In the genomic region with DNA sequence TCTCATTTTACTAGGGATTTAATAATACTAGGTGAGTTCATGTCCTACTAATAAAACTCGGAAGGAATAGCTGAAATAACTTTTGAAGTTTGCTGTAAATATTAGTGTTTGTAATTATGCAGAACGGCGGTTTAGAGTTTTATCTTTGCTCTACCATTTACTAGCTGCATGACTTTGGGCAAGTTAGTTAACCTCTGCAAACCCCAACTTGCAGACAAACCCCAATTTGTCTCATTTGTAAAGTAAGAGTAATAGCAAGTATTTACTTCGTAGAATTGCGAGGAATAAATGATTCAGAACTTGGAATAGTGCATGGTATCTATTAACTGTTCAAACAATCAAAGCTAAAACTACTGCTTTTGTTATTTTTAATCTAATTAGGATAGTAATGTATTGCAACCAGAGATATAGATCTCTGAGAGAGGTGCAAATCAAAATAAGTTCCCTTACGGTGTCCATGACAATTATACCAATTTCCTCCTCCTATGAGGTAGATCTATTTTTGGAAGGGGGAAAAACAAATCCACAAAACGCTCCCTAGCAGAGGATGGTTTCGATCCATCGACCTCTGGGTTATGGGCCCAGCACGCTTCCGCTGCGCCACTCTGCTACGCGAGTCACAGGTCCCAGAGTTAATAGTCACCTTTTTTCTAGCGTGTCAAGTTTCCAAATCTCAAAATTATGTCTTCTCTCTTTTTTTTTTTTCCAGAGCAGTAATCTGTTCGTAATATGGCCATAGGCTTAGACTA, we compare ENCODE assay signal across 8 cellular contexts. TPM values are rescaled to one million over a fixed set of nuclear protein-coding genes. Genes with fewer than 3 reads are reported as not detected.
DNase-seq lines count a peak whose midpoint lies in the region; ATAC-seq and TF ChIP-seq lines count a peak whose summit lies in the region.

No MANE protein-coding gene starts in this region.

- TF ChIP-seq POLR2A in thyroid gland (IDR thresholded peaks at IDR 0.05): no peak

- peaks cover 4% of the 10 kb centered on the region for H3K36me3 Mint-ChIP-seq in activated CD8-positive, alpha-beta T cell treated with anti-CD3 and anti-CD28 coated beads for 36 hours (ENCODE audit: low read depth)

- peaks cover 19% of the 10 kb centered on the region for H3K27me3 Mint-ChIP-seq in activated CD8-positive, alpha-beta T cell treated with anti-CD3 and anti-CD28 coated beads for 36 hours

- 29% methylated on average over 16 of the region's 16 CpGs for WGBS in right cardiac atrium
- 35 to 37% methylated on average over 16 of the region's 16 CpGs for WGBS in thyroid gland, 2 donors

- H3K4me1 ChIP-seq in right cardiac atrium (ENCODE audit: control insufficient read depth, insufficient read depth, low read length): no peaks in the 10 kb centered on the region
- H3K4me1 ChIP-seq in thyroid gland: no peaks in the 10 kb centered on the region

- peak overlapping the region; percentile 87 for H3K27ac Mint-ChIP-seq in activated CD8-positive, alpha-beta T cell treated with anti-CD3 and anti-CD28 coated beads for 36 hours

- H3K9me3 Mint-ChIP-seq in activated CD8-positive, alpha-beta T cell treated with anti-CD3 and anti-CD28 coated beads for 36 hours: no peaks in the 10 kb centered on the region

- H3K4me1 Mint-ChIP-seq in activated CD8-positive, alpha-beta T cell treated with anti-CD3 and anti-CD28 coated beads for 36 hours (ENCODE audit: low read depth): peaks cover 38% of the 10 kb centered on the region

- DNase-seq in Right ventricle myocardium superior: no peak
- no peak for DNase-seq in right cardiac atrium
- peak; percentile 29 for DNase-seq in NCI-H526 treated with DMSO at 0.1 percent for 48 hours (lab: John Stamatoyannopoulos, UW)
- DNase-seq in activated CD8-positive, alpha-beta T cell treated with anti-CD3 and anti-CD28 coated beads for 36 hours: peak; percentile 71
- DNase-seq in fibroblast of villous mesenchyme (ENCODE audit: low read depth): peak; percentile 51
- DNase-seq in stimulated activated CD4-positive, alpha-beta T cell treated with anti-CD3 and anti-CD28 coated beads, Interleukin-4, amount 100 ng/mL, for 24 hours: peak; percentile 69
- no peak for DNase-seq in thyroid gland

- H3K36me3 ChIP-seq in thyroid gland: no peaks in the 10 kb centered on the region

- intact Hi-C loops in Right ventricle myocardium superior (cut with DNase I): no loop called here
- intact Hi-C loops in right cardiac atrium (cut with DNase I): no loop called here
- intact Hi-C loops in activated CD8-positive, alpha-beta T cell treated with anti-CD3 and anti-CD28 coated beads for 36 hours (cut with micrococcal nuclease): loop anchor here (5.0 kb wide), 1 partner anchor 222 kb away; no protein-coding TSS in a partner anchor
- intact Hi-C loops in thyroid gland (cut with DNase I): loop anchor here (10.0 kb wide), 1 partner anchor 235 kb away; no protein-coding TSS in a partner anchor

- H3K4me3 ChIP-seq in right cardiac atrium (ENCODE audit: low read length): no peak overlapping the region
- H3K4me3 ChIP-seq in fibroblast of villous mesenchyme (ENCODE audit: low read depth, low read length): peak overlapping the region; percentile 60
- H3K4me3 ChIP-seq in thyroid gland (replicated peaks in 1 of 3): no peak overlapping the region

- no peaks in the 10 kb centered on the region for H3K9me3 ChIP-seq in right cardiac atrium (ENCODE audit: control insufficient read depth, low read length)
- H3K9me3 ChIP-seq in thyroid gland: no peaks in the 10 kb centered on the region

- H3K27ac ChIP-seq in right cardiac atrium (ENCODE audit: low read length): no peak overlapping the region
- no peak overlapping the region for H3K27ac ChIP-seq in thyroid gland

- ATAC-seq in Right ventricle myocardium superior (ENCODE audit: poor library complexity): peak; percentile 48
- ATAC-seq in right cardiac atrium: no peak
- ATAC-seq in activated CD8-positive, alpha-beta T cell treated with anti-CD3 and anti-CD28 coated beads for 36 hours: peak; percentile 31
- no peak for ATAC-seq in GM21723 (IDR thresholded peaks at IDR 0.05; ENCODE audit: unreplicated experiment)

- no peak for TF ChIP-seq CTCF in activated CD8-positive, alpha-beta T cell treated with anti-CD3 and anti-CD28 coated beads for 36 hours (IDR thresholded peaks at IDR 0.05)
- no peak for TF ChIP-seq CTCF in fibroblast of villous mesenchyme (IDR thresholded peaks at IDR 0.05; ENCODE audit: insufficient read depth, low read depth, low read length)
- no peak for TF ChIP-seq CTCF in thyroid gland (IDR thresholded peaks at IDR 0.05)

- peak overlapping the region; percentile 81 for H3K4me3 Mint-ChIP-seq in activated CD8-positive, alpha-beta T cell treated with anti-CD3 and anti-CD28 coated beads for 36 hours

- POLR2A ChIA-PET in activated CD8-positive, alpha-beta T cell treated with anti-CD3 and anti-CD28 coated beads for 36 hours (lab: Charles Lee): interaction anchor here (0.6 to 2.2 kb wide), 10 partner anchors 17 to 817 kb away, joined by 3 to 9 read pairs (median 4); a partner anchor contains a TSS

- CTCF ChIA-PET in activated CD8-positive, alpha-beta T cell treated with anti-CD3 and anti-CD28 coated beads for 36 hours (lab: Charles Lee): interaction anchor here (1.0 to 6.2 kb wide), 7 partner anchors 12 to 265 kb away, joined by 3 to 31 read pairs (median 5); no protein-coding TSS in a partner anchor

- H3K27me3 ChIP-seq in right cardiac atrium (ENCODE audit: control insufficient read depth, insufficient read depth): no peaks in the 10 kb centered on the region
- H3K27me3 ChIP-seq in thyroid gland: peaks cover 35% of the 10 kb centered on the region

RNA-seq across cellular contexts. Expression of a gene that starts 35.1 kb away (rescaled TPM):
- 12.8 TPM for total RNA-seq in Right ventricle myocardium superior
- 10 to 100 TPM in 3 of 4 donors, 1 to 10 TPM in 1; 7.2 to 24.3 (median 14.2) TPM for total RNA-seq in right cardiac atrium
- polyA plus RNA-seq in right cardiac atrium: 7.8 TPM
- 10 to 100 TPM; 58.4 to 63.5 TPM for total RNA-seq in activated CD8-positive, alpha-beta T cell treated with anti-CD3 and anti-CD28 coated beads for 36 hours
- total RNA-seq in fibroblast of villous mesenchyme: 15.1 and 35.4 TPM in 2 replicates
- 10 to 100 TPM in 3 of 4 donors, 1 to 10 TPM in 1; 9.7 to 25.0 (median 15.0) TPM for total RNA-seq in thyroid gland

RNA-seq across cellular contexts. Expression of a gene that starts 53.0 kb away (rescaled TPM):
- total RNA-seq in Right ventricle myocardium superior: 4.9 TPM
- total RNA-seq in right cardiac atrium: 10 to 100 TPM in 1 of 4 donors, 1 to 10 TPM in 3; 5.5 to 10.3 (median 7.8) TPM
- 4.7 TPM for polyA plus RNA-seq in right cardiac atrium
- 10 to 100 TPM; 12.8 to 16.1 TPM for total RNA-seq in activated CD8-positive, alpha-beta T cell treated with anti-CD3 and anti-CD28 coated beads for 36 hours
- 13.2 and 14.7 TPM in 2 replicates for total RNA-seq in fibroblast of villous mesenchyme
- total RNA-seq in thyroid gland: 1 to 10 TPM; 8.1 to 9.3 (median 8.3) TPM

Comparison
In these comparisons a context has a peak if more than half of its experiments do, and no peak if none do; other contexts are left out.
1. ATAC-seq: peak in Right ventricle myocardium superior (single experiment) and activated CD8-positive, alpha-beta T cell treated with anti-CD3 and anti-CD28 coated beads for 36 hours (single experiment); none in right cardiac atrium (0 of 2) and GM21723 (single experiment).
2. DNase-seq: peak in NCI-H526 treated with DMSO at 0.1 percent for 48 hours (single experiment), activated CD8-positive, alpha-beta T cell treated with anti-CD3 and anti-CD28 coated beads for 36 hours (single experiment), fibroblast of villous mesenchyme (single experiment) and stimulated activated CD4-positive, alpha-beta T cell treated with anti-CD3 and anti-CD28 coated beads, Interleukin-4, amount 100 ng/mL, for 24 hours (single experiment); none in Right ventricle myocardium superior (single experiment), right cardiac atrium (0 of 3) and thyroid gland (0 of 2).
3. intact Hi-C loops: an anchor here in activated CD8-positive, alpha-beta T cell treated with anti-CD3 and anti-CD28 coated beads for 36 hours (5.0 kb wide) and thyroid gland (10.0 kb wide); none called in Right ventricle myocardium superior and right cardiac atrium.